Comparison of ENCODE assay signal across 23 cellular contexts in genomic region chr2:191100216-191100615, GRCh38.
"Had no signal": no experiment of that assay in that cellular context is flagged by ENCODE, and none has a peak within 500 bp of the region (broad histone marks: within the 10 kb centered on the region; RNA-seq: fewer than 3 reads in every experiment).

No MANE protein-coding gene starts in this region.

- H3K4me3 Mint-ChIP-seq: activated naive CD4-positive, alpha-beta T cell treated with anti-CD3 and anti-CD28 coated beads, Interleukin-2, amount 10 ng/mL, durations not matched to agents 7 days and 5 days; activated T-cell treated with anti-CD3 and anti-CD28 coated beads, Interleukin-2, amount 50 U/mL, for 4 hours; activated T-helper 1 cell treated with anti-CD3 and anti-CD28 coated beads, Interleukin-12 subunit alpha, Interleukin-12 subunit beta, Interleukin-2, Interleukin-4 antibody, amounts not matched to agents 30 ng/mL and 10 ng/mL and 1 ng/mL, durations not matched to agents 14 hours and 24 hours and 36 hours; brain had no signal

- DNase-seq: activated CD4-positive, alpha-beta T cell treated with anti-CD3 and anti-CD28 coated beads for 4 hours; activated CD4-positive, alpha-beta T cell treated with anti-CD3 and anti-CD28 coated beads, Interleukin-2, amount 50 U/mL, for 1 hour; activated CD4-positive, alpha-beta T cell treated with anti-CD3 and anti-CD28 coated beads, Interleukin-2, amount 50 U/mL, for 48 hours; activated CD4-positive, CD25-positive, alpha-beta regulatory T cell; activated CD4-positive, CD25-positive, alpha-beta regulatory T cell treated with anti-CD3 and anti-CD28 coated beads, Interleukin-2, amount 50 U/mL, for 72 hours; activated CD8-positive, alpha-beta memory T cell treated with anti-CD3 and anti-CD28 coated beads, Interleukin-2, amount 50 U/mL, for 48 hours; activated gamma-delta T cell; activated naive CD4-positive, alpha-beta T cell; activated naive CD4-positive, alpha-beta T cell treated with anti-CD3 and anti-CD28 coated beads, Interleukin-2, amount 10 ng/mL, durations not matched to agents 7 days and 5 days; activated T-cell treated with anti-CD3 and anti-CD28 coated beads for 4 hours; activated T-cell treated with anti-CD3 and anti-CD28 coated beads, Interleukin-2, amount 50 U/mL, for 4 hours; central memory CD4-positive, alpha-beta T cell; cerebellar nuclear complex; colonic mucosa; effector CD8-positive, alpha-beta T cell; esophagus squamous epithelium; foreskin melanocyte; heart right ventricle; T-helper 2 cell had no signal

- H3K4me1 Mint-ChIP-seq: brain had no signal

- H3K36me3 Mint-ChIP-seq: brain had no signal

- H3K9me3 Mint-ChIP-seq: activated T-cell treated with anti-CD3 and anti-CD28 coated beads, Interleukin-2, amount 50 U/mL, for 4 hours had no signal

- H3K27ac Mint-ChIP-seq: activated naive CD4-positive, alpha-beta T cell treated with anti-CD3 and anti-CD28 coated beads, Interleukin-2, amount 10 ng/mL, durations not matched to agents 7 days and 5 days; activated naive CD4-positive, alpha-beta T cell treated with anti-CD3 and anti-CD28 coated beads, Interleukin-2, amount 50 U/mL, for 72 hours; activated T-helper 1 cell treated with anti-CD3 and anti-CD28 coated beads, Interleukin-12 subunit alpha, Interleukin-12 subunit beta, Interleukin-2, Interleukin-4 antibody, amounts not matched to agents 30 ng/mL and 10 ng/mL and 1 ng/mL, durations not matched to agents 14 hours and 24 hours and 36 hours; brain had no signal

- H3K27me3 Mint-ChIP-seq: activated naive CD4-positive, alpha-beta T cell treated with anti-CD3 and anti-CD28 coated beads, Interleukin-2, amount 10 ng/mL, durations not matched to agents 7 days and 5 days had no signal

- ATAC-seq: activated T-cell treated with anti-CD3 and anti-CD28 coated beads, Interleukin-2, amount 50 U/mL, for 4 hours; gastroesophageal sphincter; heart right ventricle had no signal
